Comparison of ENCODE assay signal across 9 cellular contexts in genomic region chr1:235632538-235633219, GRCh38. TPM values are rescaled to one million over a fixed set of nuclear protein-coding genes. Genes with fewer than 3 reads are reported as not detected.
DNase-seq lines count a peak whose midpoint lies in the region; ATAC-seq and TF ChIP-seq lines count a peak whose summit lies in the region.
"Had no signal": no experiment of that assay in that cellular context is flagged by ENCODE, and none has a peak within 500 bp of the region (broad histone marks: within the 10 kb centered on the region; RNA-seq: fewer than 3 reads in every experiment).

No MANE protein-coding gene starts in this region.

- H3K4me3 ChIP-seq in MM.1S (ENCODE audit: low read length) (peak overlapping the region; percentile 48), cardiac fibroblast (replicated peaks in 1 of 2; ENCODE audit: low read depth in 2 of 2, low read length in 2 of 2) (peak overlapping the region; percentile 13 to 30), subcutaneous abdominal adipose tissue (ENCODE audit: low read depth in 1 of 5, low read length in 5 of 5) (peak overlapping the region; percentile 42 to 61 (median 51)), uterus (peak overlapping the region in 1 of 2 donors; percentile 4)

- H3K27me3 Mint-ChIP-seq in activated T-cell treated with anti-CD3 and anti-CD28 coated beads, Interleukin-2, amount 50 U/mL, for 24 hours = peaks cover 12% of the 10 kb centered on the region

- H4K20me1 ChIP-seq in MM.1S (ENCODE audit: insufficient read depth, low read length) = no peaks in the 10 kb centered on the region

- H3K4me2 ChIP-seq in MM.1S (ENCODE audit: low read depth, low read length) = peak overlapping the region; percentile 64

- peak; percentile 92 for ATAC-seq in GM21717 (IDR thresholded peaks at IDR 0.05; ENCODE audit: unreplicated experiment)

- no peaks in the 10 kb centered on the region for H3K9me3 ChIP-seq in MM.1S (replicated peaks; ENCODE audit: insufficient read depth, low read length)
- H3K9me3 ChIP-seq in subcutaneous abdominal adipose tissue (ENCODE audit: control insufficient read depth in 5 of 5, low read length in 5 of 5) = no peaks in the 10 kb centered on the region
- no peaks in the 10 kb centered on the region for H3K9me3 ChIP-seq in uterus
- H3K9me3 ChIP-seq: neutrophil had no signal

- TF ChIP-seq CTCF in GM10248 (IDR thresholded peaks at IDR 0.05; ENCODE audit: control extremely low read depth, extremely low read depth, low read depth, missing control alignments) (no peak), MM.1S (IDR thresholded peaks at IDR 0.05; ENCODE audit: low read length) (0 out of 2 replicates have a peak, but pooled peaks have one; percentile 12), cardiac fibroblast (IDR thresholded peaks at IDR 0.05; ENCODE audit: low read depth, low read length) (no peak), uterus (IDR thresholded peaks at IDR 0.05) (no peak)

- no peak overlapping the region for H3K27ac Mint-ChIP-seq in activated T-cell treated with anti-CD3 and anti-CD28 coated beads, Interleukin-2, amount 50 U/mL, for 24 hours

- H3K27me3 ChIP-seq in MM.1S (replicated peaks; ENCODE audit: insufficient read depth, low read length) (no peaks in the 10 kb centered on the region), subcutaneous abdominal adipose tissue (ENCODE audit: control insufficient read depth in 5 of 5, insufficient read depth in 4 of 5, low read length in 5 of 5) (no peaks in the 10 kb centered on the region), uterus (no peaks in the 10 kb centered on the region)

- H3K9me3 Mint-ChIP-seq in activated T-cell treated with anti-CD3 and anti-CD28 coated beads, Interleukin-2, amount 50 U/mL, for 24 hours = no peaks in the 10 kb centered on the region

- H3K4me1 ChIP-seq in MM.1S (ENCODE audit: low read length) = peaks cover 3% of the 10 kb centered on the region
- peaks cover 0 to 10% (median 6%) of the 10 kb centered on the region in 5 donors for H3K4me1 ChIP-seq in subcutaneous abdominal adipose tissue (ENCODE audit: control insufficient read depth in 5 of 5, insufficient read depth in 5 of 5, low read length in 5 of 5)
- H3K4me1 ChIP-seq in uterus = no peaks in the 10 kb centered on the region

- H3K9ac ChIP-seq in MM.1S (ENCODE audit: low read length) (peak overlapping the region; percentile 9; the same call in 1 of the 2 replicates), subcutaneous abdominal adipose tissue (ENCODE audit: low read length in 5 of 5) (peak overlapping the region in 1 of 5 donors; percentile 14)

- POLR2A ChIA-PET in GM10248 (lab: Yijun Ruan, JAX) = no interaction called here

- intact Hi-C loops in uterus (cut with DNase I; ENCODE audit: low total_unique reads) = no loop called here

- H3K4me3 Mint-ChIP-seq in activated T-cell treated with anti-CD3 and anti-CD28 coated beads, Interleukin-2, amount 50 U/mL, for 24 hours = no peak overlapping the region

- DNase-seq in GM10248 (ENCODE audit: extremely low spot score) (peak; percentile 75), MM.1S (peak; percentile 63), cardiac fibroblast (ENCODE audit: low read depth in 2 of 2) (peak; percentile 69 to 83), uterus (no peak), NCI-H2107 treated with DMSO at 0.1 percent for 48 hours (lab: John Stamatoyannopoulos, UW; ENCODE audit: unreplicated experiment) (no peak)
- no peak for DNase-seq in activated T-cell treated with anti-CD3 and anti-CD28 coated beads, Interleukin-2, amount 50 U/mL, for 24 hours

- no peak for TF ChIP-seq POLR2A in uterus (IDR thresholded peaks at IDR 0.05)

- H3K36me3 Mint-ChIP-seq in activated T-cell treated with anti-CD3 and anti-CD28 coated beads, Interleukin-2, amount 50 U/mL, for 24 hours (ENCODE audit: low read depth) = no peaks in the 10 kb centered on the region

- H3K79me2 ChIP-seq in MM.1S (ENCODE audit: low read length) = no peaks in the 10 kb centered on the region

- CTCF ChIA-PET in GM10248 (lab: Yijun Ruan, JAX) = interaction anchor here (1.3 to 1.6 kb wide), 2 partner anchors 25 to 26 kb away, joined by 3 to 4 read pairs; no protein-coding TSS in a partner anchor

- H3F3A ChIP-seq in MM.1S (ENCODE audit: insufficient read depth, low read length) = peaks cover 4% of the 10 kb centered on the region; the same call in 1 of the 2 replicates

- peaks cover 9% of the 10 kb centered on the region for H3K4me1 Mint-ChIP-seq in activated T-cell treated with anti-CD3 and anti-CD28 coated beads, Interleukin-2, amount 50 U/mL, for 24 hours (ENCODE audit: low read depth)

- no peaks in the 10 kb centered on the region for H3K9me2 ChIP-seq in MM.1S (replicated peaks; ENCODE audit: insufficient read depth, low read length)

- no peaks in the 10 kb centered on the region for H3K36me3 ChIP-seq in MM.1S (replicated peaks; ENCODE audit: insufficient read depth, low read length)
- H3K36me3 ChIP-seq in subcutaneous abdominal adipose tissue (ENCODE audit: control insufficient read depth in 5 of 5, insufficient read depth in 5 of 5, low read length in 5 of 5) = no peaks in the 10 kb centered on the region
- no peaks in the 10 kb centered on the region for H3K36me3 ChIP-seq in uterus
- H3K36me3 ChIP-seq: neutrophil had no signal

- peak overlapping the region; percentile 8; the same call in 1 of the 2 replicates for H3K27ac ChIP-seq in MM.1S (ENCODE audit: low read length)
- H3K27ac ChIP-seq in subcutaneous abdominal adipose tissue (ENCODE audit: low read depth, low read length) = no peak overlapping the region
- H3K27ac ChIP-seq in uterus = no peak overlapping the region
- H3K27ac ChIP-seq: neutrophil had no signal

- H2AFZ ChIP-seq in MM.1S (ENCODE audit: low read length) = peak overlapping the region; percentile 32

RNA-seq across cellular contexts. Expression of gene GNG4, which starts 16.9 kb away (rescaled TPM):
- total RNA-seq in uterus = 1 to 10 TPM in 3 of 4 donors, under 1 TPM in 1; 0.51 to 8.2 (median 2.3) TPM

Comparison
In these comparisons a context has a peak if more than half of its experiments do, and no peak if none do; other contexts are left out.
1. DNase-seq: peak in GM10248 (single experiment), MM.1S (single experiment) and cardiac fibroblast (2 of 2); none in uterus (0 of 2), activated T-cell treated with anti-CD3 and anti-CD28 coated beads, Interleukin-2, amount 50 U/mL, for 24 hours (single experiment) and NCI-H2107 treated with DMSO at 0.1 percent for 48 hours (single experiment).